1 cellular context compared by ENCODE assay signal in genomic region chr3:134361162-134361831, GRCh38.
TF ChIP-seq lines count a peak whose summit lies in the region.

No MANE protein-coding gene starts in this region.

TF ChIP-seq in H1, 55 proteins besides CTCF, POLR2A, EP300 and RAD21:
- TF ChIP-seq POLR2AphosphoS5 (IDR thresholded peaks at IDR 0.05; ENCODE audit: low read depth, low read length) (0 out of 2 replicates have a peak, but pooled peaks have one; percentile 40), CHD1 (IDR thresholded peaks at IDR 0.05; ENCODE audit: low read depth, low read length) (no peak)
